Comparison of ENCODE assay signal across 20 cellular contexts in genomic region chr1:216223521-216223920, GRCh38.
A peak's percentile ranks its signal among the peaks of the same experiment; 100 is the strongest.
DNase-seq lines count a peak whose midpoint lies in the region.
"Had no signal": no experiment of that assay in that cellular context is flagged by ENCODE, and none has a peak within 500 bp of the region (broad histone marks: within the 10 kb centered on the region; RNA-seq: fewer than 3 reads in every experiment).

No MANE protein-coding gene starts in this region.

- no peak overlapping the region for H3K27ac Mint-ChIP-seq in activated T-helper 2 cell treated with anti-CD3 and anti-CD28 coated beads, Interferon-gamma antibody, Interleukin-2, Interleukin-4, amounts not matched to agents 10 μg/mL and 5 μg/mL and 100 μg/mL, durations not matched to agents 14 hours and 24 hours and 36 hours
- H3K27ac Mint-ChIP-seq: activated CD4-positive, alpha-beta memory T cell treated with anti-CD3 and anti-CD28 coated beads for 36 hours; WTC11 had no signal

- H2AFZ ChIP-seq in GM23248, result no peak overlapping the region

- 6 to 8% methylated on average over 3 of the region's 3 CpGs for WGBS in GM23248 (ENCODE audit: low coverage in 1 of 2, low lambda C conversion rate in 2 of 2, missing lambda C conversion rate in 2 of 2), 2 experiments

- DNase-seq in NOMO-1 (lab: John Stamatoyannopoulos, UW; ENCODE audit: unreplicated experiment in 2 of 2), result peak; percentile 6 to 7
- DNase-seq in NOMO-1 treated with dmso at 0.1 percent for 144 hours (lab: John Stamatoyannopoulos, UW; ENCODE audit: unreplicated experiment), result no peak
- peak; percentile 1 for DNase-seq in GM23248
- DNase-seq in SK-N-DZ (ENCODE audit: low spot score), result peak; percentile 77
- peak; percentile 2 for DNase-seq in pons (ENCODE audit: low spot score)
- DNase-seq in HAP-1 (ENCODE audit: low spot score in 2 of 2), result no peak
- DNase-seq in activated T-helper 2 cell treated with anti-CD3 and anti-CD28 coated beads, Interferon-gamma antibody, Interleukin-2, Interleukin-4, amounts not matched to agents 10 μg/mL and 5 μg/mL and 100 μg/mL, durations not matched to agents 14 hours and 24 hours and 36 hours (ENCODE audit: low spot score), result no peak
- no peak for DNase-seq in ACHN
- DNase-seq: activated CD4-positive, alpha-beta memory T cell treated with anti-CD3 and anti-CD28 coated beads for 36 hours; adrenal gland; NCI-H187; spleen; stimulated activated CD4-positive, alpha-beta T cell treated with anti-CD3 and anti-CD28 coated beads, Interleukin-4, amount 100 ng/mL, for 4 hours; stomach; trophoblast cell had no signal

- no peaks in the 10 kb centered on the region for H3F3A ChIP-seq in GM23248 (ENCODE audit: insufficient read depth)

- no peak overlapping the region for H3K4me3 Mint-ChIP-seq in activated T-helper 2 cell treated with anti-CD3 and anti-CD28 coated beads, Interferon-gamma antibody, Interleukin-2, Interleukin-4, amounts not matched to agents 10 μg/mL and 5 μg/mL and 100 μg/mL, durations not matched to agents 14 hours and 24 hours and 36 hours (ENCODE audit: low read depth)
- H3K4me3 Mint-ChIP-seq: activated CD4-positive, alpha-beta memory T cell treated with anti-CD3 and anti-CD28 coated beads for 36 hours; WTC11 had no signal

- peaks cover 3% of the 10 kb centered on the region for H3K9me3 Mint-ChIP-seq in activated T-helper 2 cell treated with anti-CD3 and anti-CD28 coated beads, Interferon-gamma antibody, Interleukin-2, Interleukin-4, amounts not matched to agents 10 μg/mL and 5 μg/mL and 100 μg/mL, durations not matched to agents 14 hours and 24 hours and 36 hours

- H3K27me3 ChIP-seq in GM23248 (replicated peaks; ENCODE audit: insufficient read depth) (no peaks in the 10 kb centered on the region), HAP-1 (ENCODE audit: low read depth) (no peaks in the 10 kb centered on the region)
- H3K27me3 ChIP-seq: adrenal gland, neutrophil, SJSA1, spleen, stomach had no signal

- H3K9me3 ChIP-seq in GM23248 (ENCODE audit: low read depth) (no peaks in the 10 kb centered on the region), HAP-1 (no peaks in the 10 kb centered on the region)
- H3K9me3 ChIP-seq: adrenal gland, mucosa of descending colon, neutrophil, SJSA1, stomach had no signal

- H4K20me1 ChIP-seq in GM23248 (ENCODE audit: insufficient read depth), result no peaks in the 10 kb centered on the region

- H3K4me3 ChIP-seq in GM23248 (no peak overlapping the region), HAP-1 (no peak overlapping the region)
- H3K4me3 ChIP-seq: adrenal gland, coronary artery, mucosa of descending colon, SJSA1, spleen, stomach had no signal

- no peaks in the 10 kb centered on the region for H3K9me2 ChIP-seq in GM23248 (ENCODE audit: insufficient read depth)

- H3K4me2 ChIP-seq in GM23248 (ENCODE audit: unreplicated experiment), result no peak overlapping the region

- no peaks in the 10 kb centered on the region for H3K36me3 ChIP-seq in GM23248 (ENCODE audit: low read depth)
- no peaks in the 10 kb centered on the region for H3K36me3 ChIP-seq in HAP-1 (replicated peaks)
- H3K36me3 ChIP-seq: adrenal gland, neutrophil, SJSA1, spleen, stomach had no signal

- H3K4me1 Mint-ChIP-seq in activated T-helper 2 cell treated with anti-CD3 and anti-CD28 coated beads, Interferon-gamma antibody, Interleukin-2, Interleukin-4, amounts not matched to agents 10 μg/mL and 5 μg/mL and 100 μg/mL, durations not matched to agents 14 hours and 24 hours and 36 hours (ENCODE audit: low read depth), result peaks cover 5% of the 10 kb centered on the region

- intact Hi-C loops in activated T-helper 2 cell treated with anti-CD3 and anti-CD28 coated beads, Interferon-gamma antibody, Interleukin-2, Interleukin-4, amounts not matched to agents 10 μg/mL and 5 μg/mL and 100 μg/mL, durations not matched to agents 14 hours and 24 hours and 36 hours (cut with micrococcal nuclease), result no loop called here

- no peaks in the 10 kb centered on the region for H3K27me3 Mint-ChIP-seq in activated T-helper 2 cell treated with anti-CD3 and anti-CD28 coated beads, Interferon-gamma antibody, Interleukin-2, Interleukin-4, amounts not matched to agents 10 μg/mL and 5 μg/mL and 100 μg/mL, durations not matched to agents 14 hours and 24 hours and 36 hours (ENCODE audit: low read depth)
- H3K27me3 Mint-ChIP-seq: activated CD4-positive, alpha-beta memory T cell treated with anti-CD3 and anti-CD28 coated beads for 36 hours had no signal

- H3K9ac ChIP-seq in GM23248, result no peak overlapping the region

- H3K36me3 Mint-ChIP-seq in activated T-helper 2 cell treated with anti-CD3 and anti-CD28 coated beads, Interferon-gamma antibody, Interleukin-2, Interleukin-4, amounts not matched to agents 10 μg/mL and 5 μg/mL and 100 μg/mL, durations not matched to agents 14 hours and 24 hours and 36 hours (ENCODE audit: low read depth), result no peaks in the 10 kb centered on the region
- H3K36me3 Mint-ChIP-seq: WTC11 had no signal

- H3K79me2 ChIP-seq in GM23248 (ENCODE audit: insufficient read depth), result no peaks in the 10 kb centered on the region

- H3K27ac ChIP-seq in GM23248, result no peak overlapping the region
- H3K27ac ChIP-seq: adrenal gland, coronary artery, neutrophil, SJSA1, spleen, stomach had no signal

- in situ Hi-C loops in GM23248 (cut with MboI) (no loop called here), HAP-1 (cut with MboI; ENCODE audit: low sequenced_read_pairs) (no loop called here), ACHN (cut with HindIII; ENCODE audit: low pct_ligation_motif_present, low pct_unique_long_range_greater_than_20kb, low sequenced_read_pairs) (no loop called here)

- no peaks in the 10 kb centered on the region for H3K4me1 ChIP-seq in GM23248 (ENCODE audit: insufficient read depth)
- peaks cover 6% of the 10 kb centered on the region for H3K4me1 ChIP-seq in HAP-1
- H3K4me1 ChIP-seq: adrenal gland, SJSA1 had no signal

Comparison
In these comparisons a context has a peak if more than half of its experiments do, and no peak if none do; other contexts are left out.
1. DNase-seq: peak in NOMO-1 (2 of 2), GM23248 (single experiment), SK-N-DZ (single experiment) and pons (single experiment); none in NOMO-1 treated with dmso at 0.1 percent for 144 hours (single experiment), HAP-1 (0 of 2), activated T-helper 2 cell treated with anti-CD3 and anti-CD28 coated beads, Interferon-gamma antibody, Interleukin-2, Interleukin-4, amounts not matched to agents 10 μg/mL and 5 μg/mL and 100 μg/mL, durations not matched to agents 14 hours and 24 hours and 36 hours (single experiment) and ACHN (single experiment).